In genomic region chr16:6111390-6111789, GRCh38 we compare ENCODE assay signal across 23 cellular contexts.
DNase-seq lines count a peak whose midpoint lies in the region; ATAC-seq and TF ChIP-seq lines count a peak whose summit lies in the region.
"Had no signal": no experiment of that assay in that cellular context is flagged by ENCODE, and none has a peak within 500 bp of the region (broad histone marks: within the 10 kb centered on the region; RNA-seq: fewer than 3 reads in every experiment).

No MANE protein-coding gene starts in this region.

- TF ChIP-seq CTCF in BJ (IDR thresholded peaks at IDR 0.05; ENCODE audit: insufficient read depth, low read depth, low read length) (no peak), astrocyte of the spinal cord (IDR thresholded peaks at IDR 0.05; ENCODE audit: low read depth, low read length) (no peak)

- POLR2A ChIA-PET in BJ (lab: Charles Lee), result no interaction called here

- no peaks in the 10 kb centered on the region for H3K36me3 ChIP-seq in BJ (ENCODE audit: control insufficient read depth, insufficient read depth, low read length)
- H3K36me3 ChIP-seq: BLaER1, HAP-1 had no signal

- DNase-seq in BJ (ENCODE audit: low read depth) (peak; percentile 21), NCI-H226 (peak; percentile 41), astrocyte of the spinal cord (ENCODE audit: low read depth, low spot score) (peak; percentile 23), renal cortical epithelial cell (ENCODE audit: low read depth) (peak; percentile 32), NCI-H345 treated with DMSO at 0.1 percent for 48 hours (lab: John Stamatoyannopoulos, UW; ENCODE audit: unreplicated experiment) (no peak)
- DNase-seq in activated CD4-positive, alpha-beta T cell treated with anti-CD3 and anti-CD28 coated beads, Interleukin-2, amount 50 U/mL, for 1 hour, result no peak
- DNase-seq: 8988T; CD4-positive, CD25-positive, alpha-beta regulatory T cell; GOT3; Karpas-422; NCI-H1092 treated with DMSO at 0.1 percent for 48 hours; NCI-H1436; NCI-H187; NCI-H2081 treated with DMSO at 0.1 percent for 48 hours; NCI-H2171; NCI-H446; NCI-H526 treated with DMSO at 0.1 percent for 48 hours; PC-9; SHP77 treated with DMSO at 0.1 percent for 48 hours had no signal

- no peaks in the 10 kb centered on the region for H3K27me3 ChIP-seq in BJ (ENCODE audit: control insufficient read depth, insufficient read depth, low read length)
- H3K27me3 ChIP-seq: BLaER1 had no signal

- no peak for ATAC-seq in HG03095 (IDR thresholded peaks at IDR 0.05; ENCODE audit: unreplicated experiment)
- ATAC-seq: GM12878 had no signal

- in situ Hi-C loops in astrocyte of the spinal cord (cut with HindIII; ENCODE audit: low sequenced_read_pairs), result no loop called here

- H3K4me3 ChIP-seq in BJ (ENCODE audit: low read depth, low read length) (no peak overlapping the region), astrocyte of the spinal cord (ENCODE audit: low read depth, low read length) (no peak overlapping the region)
- H3K4me3 ChIP-seq: BLaER1, GM12878, HAP-1, PC-9 had no signal

- CTCF ChIA-PET in BJ (lab: Yijun Ruan, JAX), result no interaction called here

Comparison
In these comparisons a context has a peak if more than half of its experiments do, and no peak if none do; other contexts are left out.
1. DNase-seq: peak in BJ (single experiment), NCI-H226 (single experiment), astrocyte of the spinal cord (single experiment) and renal cortical epithelial cell (single experiment); none in activated CD4-positive, alpha-beta T cell treated with anti-CD3 and anti-CD28 coated beads, Interleukin-2, amount 50 U/mL, for 1 hour (single experiment) and NCI-H345 treated with DMSO at 0.1 percent for 48 hours (single experiment).